Comparison of ENCODE assay signal across 18 cellular contexts in genomic region chr10:16271571-16271970, GRCh38.
DNase-seq lines count a peak whose midpoint lies in the region; TF ChIP-seq lines count a peak whose summit lies in the region.
"Had no signal": no experiment of that assay in that cellular context is flagged by ENCODE, and none has a peak within 500 bp of the region (broad histone marks: within the 10 kb centered on the region; RNA-seq: fewer than 3 reads in every experiment).

No MANE protein-coding gene starts in this region.

- H3K36me3 ChIP-seq in tibial nerve: no peaks in the 10 kb centered on the region
- H3K36me3 ChIP-seq: BLaER1 treated with 17β-estradiol and CSF1 and Interleukin-3, amounts not matched to agents 10 nM and 100 nM had no signal

- TF ChIP-seq POLR2A in tibial nerve (IDR thresholded peaks at IDR 0.05): no peak

- H3K9me3 ChIP-seq in tibial nerve: peaks cover 0 to 9% (median 0%) of the 10 kb centered on the region in 4 donors
- H3K9me3 ChIP-seq: Caco-2 had no signal

- TF ChIP-seq CTCF in tibial nerve (IDR thresholded peaks at IDR 0.05): no peak

- in situ Hi-C loops in G401 (cut with HindIII; ENCODE audit: low sequenced_read_pairs): no loop called here

- TF ChIP-seq EP300 in tibial nerve (IDR thresholded peaks at IDR 0.05): no peak

- DNase-seq in G401 (ENCODE audit: low spot score) (peak; percentile 91), NCI-H1694 treated with DMSO at 0.1 percent for 48 hours (lab: John Stamatoyannopoulos, UW) (peak; percentile 3), cerebellum (ENCODE audit: low spot score) (peak; percentile 67), globus pallidus (ENCODE audit: low spot score) (no peak), NCI-H2227 (lab: John Stamatoyannopoulos, UW; ENCODE audit: unreplicated experiment) (no peak), tibial nerve (ENCODE audit: low spot score in 2 of 2) (no peak), SKM-1 (lab: John Stamatoyannopoulos, UW; ENCODE audit: unreplicated experiment) (no peak)
- DNase-seq: 8988T; ACHN; Caco-2; Calu3; CD4-positive, alpha-beta T cell; CD8-positive, alpha-beta T cell; DMS79 treated with DMSO at 0.1 percent for 48 hours; GDM1 had no signal

- no peaks in the 10 kb centered on the region for H3K4me1 ChIP-seq in tibial nerve
- H3K4me1 ChIP-seq: BLaER1 treated with 17β-estradiol and CSF1 and Interleukin-3, amounts not matched to agents 10 nM and 100 nM; Caco-2 had no signal

- H3K27me3 ChIP-seq in tibial nerve: no peaks in the 10 kb centered on the region
- H3K27me3 ChIP-seq: BLaER1 treated with 17β-estradiol and CSF1 and Interleukin-3, amounts not matched to agents 10 nM and 100 nM had no signal

- H3K27ac ChIP-seq in tibial nerve: no peak overlapping the region
- H3K27ac ChIP-seq: BLaER1 treated with 17β-estradiol and CSF1 and Interleukin-3, amounts not matched to agents 10 nM and 100 nM; C4-2B had no signal

- H3K4me3 ChIP-seq in tibial nerve: no peak overlapping the region
- H3K4me3 ChIP-seq: BLaER1 treated with 17β-estradiol and CSF1 and Interleukin-3, amounts not matched to agents 10 nM and 100 nM; GM12878 had no signal

- WGBS in tibial nerve, 2 donors: 23 to 27% methylated on average over 1 of the region's 1 CpG

Comparison
In these comparisons a context has a peak if more than half of its experiments do, and no peak if none do; other contexts are left out.
1. DNase-seq: peak in G401 (single experiment), NCI-H1694 treated with DMSO at 0.1 percent for 48 hours (single experiment) and cerebellum (single experiment); none in globus pallidus (single experiment), NCI-H2227 (single experiment), tibial nerve (0 of 2) and SKM-1 (single experiment).